In genomic region chr2:60745761-60746160, GRCh38 we compare ENCODE assay signal across 1 cellular context.
TF ChIP-seq lines count a peak whose summit lies in the region.

No MANE protein-coding gene starts in this region.

TF ChIP-seq in K562, 482 proteins besides CTCF, POLR2A, EP300 and RAD21:
- TF ChIP-seq, protein P1, sequence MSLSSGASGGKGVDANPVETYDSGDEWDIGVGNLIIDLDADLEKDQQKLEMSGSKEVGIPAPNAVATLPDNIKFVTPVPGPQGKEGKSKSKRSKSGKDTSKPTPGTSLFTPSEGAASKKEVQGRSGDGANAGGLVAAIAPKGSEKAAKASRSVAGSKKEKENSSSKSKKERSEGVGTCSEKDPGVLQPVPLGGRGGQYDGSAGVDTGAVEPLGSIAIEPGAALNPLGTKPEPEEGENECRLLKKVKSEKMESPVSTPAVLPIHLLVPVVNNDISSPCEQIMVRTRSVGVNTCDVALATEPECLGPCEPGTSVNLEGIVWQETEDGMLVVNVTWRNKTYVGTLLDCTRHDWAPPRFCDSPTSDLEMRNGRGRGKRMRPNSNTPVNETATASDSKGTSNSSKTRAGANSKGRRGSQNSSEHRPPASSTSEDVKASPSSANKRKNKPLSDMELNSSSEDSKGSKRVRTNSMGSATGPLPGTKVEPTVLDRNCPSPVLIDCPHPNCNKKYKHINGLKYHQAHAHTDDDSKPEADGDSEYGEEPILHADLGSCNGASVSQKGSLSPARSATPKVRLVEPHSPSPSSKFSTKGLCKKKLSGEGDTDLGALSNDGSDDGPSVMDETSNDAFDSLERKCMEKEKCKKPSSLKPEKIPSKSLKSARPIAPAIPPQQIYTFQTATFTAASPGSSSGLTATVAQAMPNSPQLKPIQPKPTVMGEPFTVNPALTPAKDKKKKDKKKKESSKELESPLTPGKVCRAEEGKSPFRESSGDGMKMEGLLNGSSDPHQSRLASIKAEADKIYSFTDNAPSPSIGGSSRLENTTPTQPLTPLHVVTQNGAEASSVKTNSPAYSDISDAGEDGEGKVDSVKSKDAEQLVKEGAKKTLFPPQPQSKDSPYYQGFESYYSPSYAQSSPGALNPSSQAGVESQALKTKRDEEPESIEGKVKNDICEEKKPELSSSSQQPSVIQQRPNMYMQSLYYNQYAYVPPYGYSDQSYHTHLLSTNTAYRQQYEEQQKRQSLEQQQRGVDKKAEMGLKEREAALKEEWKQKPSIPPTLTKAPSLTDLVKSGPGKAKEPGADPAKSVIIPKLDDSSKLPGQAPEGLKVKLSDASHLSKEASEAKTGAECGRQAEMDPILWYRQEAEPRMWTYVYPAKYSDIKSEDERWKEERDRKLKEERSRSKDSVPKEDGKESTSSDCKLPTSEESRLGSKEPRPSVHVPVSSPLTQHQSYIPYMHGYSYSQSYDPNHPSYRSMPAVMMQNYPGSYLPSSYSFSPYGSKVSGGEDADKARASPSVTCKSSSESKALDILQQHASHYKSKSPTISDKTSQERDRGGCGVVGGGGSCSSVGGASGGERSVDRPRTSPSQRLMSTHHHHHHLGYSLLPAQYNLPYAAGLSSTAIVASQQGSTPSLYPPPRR (CRISPR knock-in tag; IDR thresholded peaks at IDR 0.05; ENCODE audit: borderline replicate concordance), result no peak
- no peak for TF ChIP-seq ETV1 (tag; conservative IDR thresholded peaks at IDR 0.05; ENCODE audit: low read depth)
- no peak for TF ChIP-seq STAT5A (IDR thresholded peaks at IDR 0.05; ENCODE audit: borderline replicate concordance, low read length)
- no peak for TF ChIP-seq PHF20 (IDR thresholded peaks at IDR 0.05; ENCODE audit: partially characterized antibody)
- TF ChIP-seq TCF7 (IDR thresholded peaks at IDR 0.05; ENCODE audit: borderline replicate concordance), result no peak
- no peak for TF ChIP-seq HSF4 (CRISPR knock-in tag; IDR thresholded peaks at IDR 0.05; ENCODE audit: borderline replicate concordance)
- TF ChIP-seq, protein P2, sequence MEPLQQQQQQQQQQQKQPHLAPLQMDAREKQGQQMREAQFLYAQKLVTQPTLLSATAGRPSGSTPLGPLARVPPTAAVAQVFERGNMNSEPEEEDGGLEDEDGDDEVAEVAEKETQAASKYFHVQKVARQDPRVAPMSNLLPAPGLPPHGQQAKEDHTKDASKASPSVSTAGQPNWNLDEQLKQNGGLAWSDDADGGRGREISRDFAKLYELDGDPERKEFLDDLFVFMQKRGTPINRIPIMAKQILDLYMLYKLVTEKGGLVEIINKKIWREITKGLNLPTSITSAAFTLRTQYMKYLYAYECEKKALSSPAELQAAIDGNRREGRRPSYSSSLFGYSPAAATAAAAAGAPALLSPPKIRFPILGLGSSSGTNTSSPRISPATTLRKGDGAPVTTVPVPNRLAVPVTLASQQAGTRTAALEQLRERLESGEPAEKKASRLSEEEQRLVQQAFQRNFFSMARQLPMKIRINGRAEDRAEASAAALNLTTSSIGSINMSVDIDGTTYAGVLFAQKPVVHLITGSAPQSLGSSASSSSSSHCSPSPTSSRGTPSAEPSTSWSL (CRISPR knock-in tag; IDR thresholded peaks at IDR 0.05; ENCODE audit: borderline replicate concordance), result no peak
- no peak for TF ChIP-seq ZNF764 (CRISPR knock-in tag; IDR thresholded peaks at IDR 0.05; ENCODE audit: low read depth)
- no peak for TF ChIP-seq CHD7 (IDR thresholded peaks at IDR 0.05; ENCODE audit: low read depth, low read length)
- TF ChIP-seq CBX2 (IDR thresholded peaks at IDR 0.05; ENCODE audit: insufficient read depth, low read length, poor library complexity, severe bottlenecking), result no peak
- TF ChIP-seq ASH1L (IDR thresholded peaks at IDR 0.05; ENCODE audit: borderline replicate concordance, low read depth, partially characterized antibody), result no peak
TF ChIP-seq in K562: peak in this region for 0.
